28 cellular contexts compared by ENCODE assay signal in genomic region chr15:95842576-95842975, GRCh38.
A peak's percentile ranks its signal among the peaks of the same experiment; 100 is the strongest.
DNase-seq lines count a peak whose midpoint lies in the region; ATAC-seq and TF ChIP-seq lines count a peak whose summit lies in the region.
"Had no signal": no experiment of that assay in that cellular context is flagged by ENCODE, and none has a peak within 500 bp of the region (broad histone marks: within the 10 kb centered on the region; RNA-seq: fewer than 3 reads in every experiment).

No MANE protein-coding gene starts in this region.

- H3K18ac ChIP-seq in IMR-90 (ENCODE audit: low read depth, low read length): no peak overlapping the region

- H2BK5ac ChIP-seq in IMR-90 (ENCODE audit: low read depth, low read length, poor library complexity, severe bottlenecking): no peak overlapping the region

- no peak overlapping the region for H2BK120ac ChIP-seq in IMR-90 (ENCODE audit: low read depth, low read length)

- no peaks in the 10 kb centered on the region for H3K27me3 Mint-ChIP-seq in activated CD4-positive, alpha-beta memory T cell treated with anti-CD3 and anti-CD28 coated beads, Interleukin-2, amount 10 ng/mL, durations not matched to agents 7 days and 5 days
- H3K27me3 Mint-ChIP-seq: activated B cell treated with CpG ODN at 0.5 μM for 24 hours; stimulated activated naive CD8-positive, alpha-beta T cell treated with anti-CD3 and anti-CD28 coated beads, Interleukin-15, Interleukin-2, amounts not matched to agents 100 ng/mL and 50 ng/mL, for 24 hours had no signal

- no peaks in the 10 kb centered on the region for H3K9me3 Mint-ChIP-seq in activated CD4-positive, alpha-beta memory T cell treated with anti-CD3 and anti-CD28 coated beads, Interleukin-2, amount 10 ng/mL, durations not matched to agents 7 days and 5 days
- H3K9me3 Mint-ChIP-seq: activated T-cell treated with anti-CD3 and anti-CD28 coated beads, Interleukin-2, amount 50 U/mL, for 72 hours; H9; natural killer cell; stimulated activated naive CD8-positive, alpha-beta T cell treated with anti-CD3 and anti-CD28 coated beads, Interleukin-15, Interleukin-2, amounts not matched to agents 100 ng/mL and 50 ng/mL, for 24 hours had no signal

- H3K27me3 ChIP-seq in BLaER1 treated with 17β-estradiol and CSF1 and Interleukin-3, amounts not matched to agents 10 nM and 100 nM: peaks cover 67 to 88% (median 81%) of the 10 kb centered on the region in 11 experiments
- H3K27me3 ChIP-seq in IMR-90 (ENCODE audit: control insufficient read depth, insufficient read depth, low read length): no peaks in the 10 kb centered on the region
- no peaks in the 10 kb centered on the region for H3K27me3 ChIP-seq in ectodermal cell (ENCODE audit: control insufficient read depth, insufficient read depth, low read length, poor library complexity, severe bottlenecking)
- no peaks in the 10 kb centered on the region for H3K27me3 ChIP-seq in gastrocnemius medialis
- H3K27me3 ChIP-seq: adrenal gland, body of pancreas, esophagus muscularis mucosa, Peyer's patch had no signal

- H3K4me2 ChIP-seq in BLaER1 treated with 17β-estradiol and CSF1 and Interleukin-3, amounts not matched to agents 10 nM and 100 nM: peak overlapping the region in 9 of 11 experiments; percentile 27 to 65 (median 53); a peak in 17 of 22 replicates
- H3K4me2 ChIP-seq in IMR-90 (ENCODE audit: low read depth, low read length): no peak overlapping the region

- H3K56ac ChIP-seq in IMR-90 (ENCODE audit: extremely low read depth, insufficient read depth, low read length): no peak overlapping the region

- no peak overlapping the region for H3K4me3 ChIP-seq in BLaER1 treated with 17β-estradiol and CSF1 and Interleukin-3, amounts not matched to agents 10 nM and 100 nM
- H3K4me3 ChIP-seq in IMR-90 (ENCODE audit: insufficient read depth, low read depth, low read length) (no peak overlapping the region), ectodermal cell (ENCODE audit: insufficient read depth, low read depth, low read length) (no peak overlapping the region), gastrocnemius medialis (no peak overlapping the region)
- H3K4me3 ChIP-seq: adrenal gland, body of pancreas, esophagus muscularis mucosa, lung, mucosa of descending colon, Peyer's patch, thoracic aorta had no signal

- CTCF ChIA-PET in IMR-90 (lab: Yijun Ruan, JAX): no interaction called here
- CTCF ChIA-PET in activated CD4-positive, alpha-beta memory T cell treated with anti-CD3 and anti-CD28 coated beads, Interleukin-2, amount 10 ng/mL, durations not matched to agents 7 days and 5 days (lab: Charles Lee): no interaction called here

- H3K14ac ChIP-seq in IMR-90 (replicated peaks; ENCODE audit: low read depth, low read length): no peak overlapping the region

- H4K5ac ChIP-seq in IMR-90 (ENCODE audit: low read depth, low read length): no peak overlapping the region

- no TSS peak for BruUV-seq in IMR-90 (replicated peaks; lab: Mats Ljungman, UMichigan)

- H3K4me3 Mint-ChIP-seq in activated CD4-positive, alpha-beta memory T cell treated with anti-CD3 and anti-CD28 coated beads, Interleukin-2, amount 10 ng/mL, durations not matched to agents 7 days and 5 days: no peak overlapping the region
- H3K4me3 Mint-ChIP-seq: activated B cell treated with CpG ODN at 0.5 μM for 24 hours; activated T-cell treated with anti-CD3 and anti-CD28 coated beads, Interleukin-2, amount 50 U/mL, for 72 hours; H9; natural killer cell; stimulated activated naive CD8-positive, alpha-beta T cell treated with anti-CD3 and anti-CD28 coated beads, Interleukin-15, Interleukin-2, amounts not matched to agents 100 ng/mL and 50 ng/mL, for 24 hours had no signal

- no peak overlapping the region for H4K8ac ChIP-seq in IMR-90 (ENCODE audit: low read depth in 2 of 2, low read length in 2 of 2)

- no peak overlapping the region; the same call in 1 of the 2 replicates for H2AK5ac ChIP-seq in IMR-90 (ENCODE audit: low read depth, low read length)

- no peak overlapping the region for H2AK9ac ChIP-seq in IMR-90 (replicated peaks; ENCODE audit: low read depth, low read length, poor library complexity)

- H3K4ac ChIP-seq in IMR-90 (ENCODE audit: low read depth, low read length): no peak overlapping the region

- H3K36me3 Mint-ChIP-seq in activated CD4-positive, alpha-beta memory T cell treated with anti-CD3 and anti-CD28 coated beads, Interleukin-2, amount 10 ng/mL, durations not matched to agents 7 days and 5 days (ENCODE audit: low read depth): no peaks in the 10 kb centered on the region
- H3K36me3 Mint-ChIP-seq: natural killer cell had no signal

- TF ChIP-seq CTCF in IMR-90 (conservative IDR thresholded peaks at IDR 0.05; ENCODE audit: low read depth, low read length) (no peak), gastrocnemius medialis (IDR thresholded peaks at IDR 0.05 in 4 of 5, conservative IDR thresholded peaks at IDR 0.05 in 1 of 5) (no peak)

- no peak overlapping the region for H3K23ac ChIP-seq in IMR-90 (ENCODE audit: low read depth, low read length)

- no peaks in the 10 kb centered on the region for H3K36me3 ChIP-seq in BLaER1 treated with 17β-estradiol and CSF1 and Interleukin-3, amounts not matched to agents 10 nM and 100 nM
- H3K36me3 ChIP-seq in IMR-90 (ENCODE audit: control insufficient read depth, insufficient read depth, low read length) (no peaks in the 10 kb centered on the region), ectodermal cell (ENCODE audit: control insufficient read depth, insufficient read depth, low read length) (no peaks in the 10 kb centered on the region), gastrocnemius medialis (no peaks in the 10 kb centered on the region)
- H3K36me3 ChIP-seq: adrenal gland, esophagus muscularis mucosa, Peyer's patch, thoracic aorta had no signal

- peak overlapping the region; percentile 21; the same call in 1 of the 3 replicates for H2BK15ac ChIP-seq in IMR-90 (ENCODE audit: low read depth, low read length)

- intact Hi-C loops in IMR-90 (cut with micrococcal nuclease): loop anchor here (10.0 kb wide), 1 partner anchor 558 kb away; no protein-coding TSS in a partner anchor
- intact Hi-C loops in gastrocnemius medialis (cut with DNase I; ENCODE audit: low total_unique reads): no loop called here

- no peak overlapping the region for H4K91ac ChIP-seq in IMR-90 (ENCODE audit: insufficient read depth, low read depth, low read length)

- WGBS in IMR-90 (ENCODE audit: extremely low coverage in 2 of 2, insufficient read length in 1 of 2), 2 experiments: 100% methylated on average over 1 of the region's 6 CpGs; no CpG with 5 or more reads in 1 of the 2 experiments
- 94 to 95% methylated on average over 6 of the region's 6 CpGs for WGBS in ectodermal cell, 2 experiments

- no peaks in the 10 kb centered on the region for H3K79me1 ChIP-seq in IMR-90 (ENCODE audit: low read depth in 1 of 2, low read length in 2 of 2)

- H3K9me3 ChIP-seq in BLaER1 treated with 17β-estradiol and CSF1 and Interleukin-3, amounts not matched to agents 10 nM and 100 nM (replicated peaks in 1 of 11): no peaks in the 10 kb centered on the region
- H3K9me3 ChIP-seq in IMR-90 (ENCODE audit: control insufficient read depth, insufficient read depth, low read length) (no peaks in the 10 kb centered on the region), ectodermal cell (ENCODE audit: control insufficient read depth, low read length) (no peaks in the 10 kb centered on the region), gastrocnemius medialis (no peaks in the 10 kb centered on the region)
- H3K9me3 ChIP-seq: adrenal gland, body of pancreas, Caco-2, esophagus muscularis mucosa, mucosa of descending colon, Peyer's patch, thoracic aorta had no signal

- POLR2A ChIA-PET in IMR-90 (lab: Charles Lee; ENCODE audit: unreplicated experiment): no interaction called here
- POLR2A ChIA-PET in activated CD4-positive, alpha-beta memory T cell treated with anti-CD3 and anti-CD28 coated beads, Interleukin-2, amount 10 ng/mL, durations not matched to agents 7 days and 5 days (lab: Charles Lee): no interaction called here

- no peak for DNase-seq in IMR-90
- no peak for DNase-seq in gastrocnemius medialis
- no peak for DNase-seq in SIG-M5 (lab: John Stamatoyannopoulos, UW)
- DNase-seq in stimulated activated naive CD4-positive, alpha-beta T cell (lab: John Stamatoyannopoulos, UW): no peak
- DNase-seq in activated CD4-positive, alpha-beta memory T cell treated with anti-CD3 and anti-CD28 coated beads, Interleukin-2, amount 10 ng/mL, durations not matched to agents 7 days and 5 days: no peak
- DNase-seq: activated B cell treated with CpG ODN at 0.5 μM for 24 hours; activated CD4-positive, alpha-beta T cell treated with anti-CD3 and anti-CD28 coated beads, Interleukin-2, amount 50 U/mL, for 4 hours; activated T-cell treated with anti-CD3 and anti-CD28 coated beads, Interleukin-2, amount 50 U/mL, for 72 hours; Caco-2; DMS79; GDM1; H9; kidney glomerular epithelial cell; mucosa of descending colon; natural killer cell; NCI-H1048; Peyer's patch; stimulated activated CD4-positive, alpha-beta T cell treated with anti-CD3 and anti-CD28 coated beads, Interleukin-1b, Interleukin-23, amount 100 ng/mL, for 48 hours; T-helper 1 cell had no signal

- H4K20me1 ChIP-seq in BLaER1 treated with 17β-estradiol and CSF1 and Interleukin-3, amounts not matched to agents 10 nM and 100 nM: peaks cover 0 to 15% (median 0%) of the 10 kb centered on the region in 11 experiments; a peak in 3 of 22 replicates
- no peaks in the 10 kb centered on the region for H4K20me1 ChIP-seq in IMR-90 (ENCODE audit: insufficient read depth, low read length)

- peaks cover 6% of the 10 kb centered on the region for H3K9me1 ChIP-seq in IMR-90 (ENCODE audit: insufficient read depth, low read length)

- peaks cover 0 to 17% (median 15%) of the 10 kb centered on the region in 10 experiments; a peak in 16 of 20 replicates for H3K4me1 ChIP-seq in BLaER1 treated with 17β-estradiol and CSF1 and Interleukin-3, amounts not matched to agents 10 nM and 100 nM
- peaks cover 20% of the 10 kb centered on the region for H3K4me1 ChIP-seq in IMR-90 (ENCODE audit: control insufficient read depth, insufficient read depth, low read length)
- H3K4me1 ChIP-seq in ectodermal cell (ENCODE audit: control insufficient read depth, insufficient read depth, low read length): peaks cover 39% of the 10 kb centered on the region
- peaks cover 0 to 6% of the 10 kb centered on the region in 2 donors for H3K4me1 ChIP-seq in gastrocnemius medialis
- H3K4me1 ChIP-seq: adrenal gland, body of pancreas, Caco-2, Peyer's patch had no signal

- in situ Hi-C loops in IMR-90 (cut with MboI; ENCODE audit: low sequenced_read_pairs): no loop called here
- in situ Hi-C loops in gastrocnemius medialis (cut with MboI; ENCODE audit: low sequenced_read_pairs in 4 of 4): no loop called here

- ATAC-seq in IMR-90 (ENCODE audit: low read depth): no peak
- no peak for ATAC-seq in gastrocnemius medialis
- ATAC-seq: activated T-cell treated with anti-CD3 and anti-CD28 coated beads, Interleukin-2, amount 50 U/mL, for 72 hours; body of pancreas; mucosa of descending colon; natural killer cell had no signal

- dilution Hi-C loops in IMR-90 (cut with HindIII; ENCODE audit: low sequenced_read_pairs, unreplicated experiment): no loop called here

- no peak for TF ChIP-seq RAD21 in IMR-90 (IDR thresholded peaks at IDR 0.05; ENCODE audit: low read length)

- TF ChIP-seq POLR2A in IMR-90 (IDR thresholded peaks at IDR 0.05; ENCODE audit: low read depth, low read length): no peak
- no peak for TF ChIP-seq POLR2A in gastrocnemius medialis (IDR thresholded peaks at IDR 0.05)

- H3K27ac Mint-ChIP-seq in activated CD4-positive, alpha-beta memory T cell treated with anti-CD3 and anti-CD28 coated beads, Interleukin-2, amount 10 ng/mL, durations not matched to agents 7 days and 5 days: no peak overlapping the region
- H3K27ac Mint-ChIP-seq: activated B cell treated with CpG ODN at 0.5 μM for 24 hours; activated T-cell treated with anti-CD3 and anti-CD28 coated beads, Interleukin-2, amount 50 U/mL, for 72 hours; natural killer cell; stimulated activated naive CD8-positive, alpha-beta T cell treated with anti-CD3 and anti-CD28 coated beads, Interleukin-15, Interleukin-2, amounts not matched to agents 100 ng/mL and 50 ng/mL, for 24 hours had no signal

- no peak overlapping the region for H3K9ac ChIP-seq in BLaER1 treated with 17β-estradiol and CSF1 and Interleukin-3, amounts not matched to agents 10 nM and 100 nM
- H3K9ac ChIP-seq in IMR-90 (ENCODE audit: low read depth, low read length): no peak overlapping the region

- no peak overlapping the region for H3K27ac ChIP-seq in BLaER1 treated with 17β-estradiol and CSF1 and Interleukin-3, amounts not matched to agents 10 nM and 100 nM
- H3K27ac ChIP-seq in IMR-90 (ENCODE audit: insufficient read depth, low read length) (no peak overlapping the region), ectodermal cell (ENCODE audit: insufficient read depth, low read depth, low read length, poor library complexity, severe bottlenecking) (peak overlapping the region; percentile 54), gastrocnemius medialis (peak overlapping the region; percentile 40 to 57 (median 41))
- H3K27ac ChIP-seq: C4-2B, Peyer's patch, thoracic aorta had no signal

- H2AFZ ChIP-seq in IMR-90 (replicated peaks; ENCODE audit: low read length, poor library complexity): no peak overlapping the region

- H2BK20ac ChIP-seq in IMR-90 (ENCODE audit: low read depth, low read length): no peak overlapping the region

- H3K4me1 Mint-ChIP-seq in activated CD4-positive, alpha-beta memory T cell treated with anti-CD3 and anti-CD28 coated beads, Interleukin-2, amount 10 ng/mL, durations not matched to agents 7 days and 5 days: peaks cover 36% of the 10 kb centered on the region
- H3K4me1 Mint-ChIP-seq: activated B cell treated with CpG ODN at 0.5 μM for 24 hours had no signal

Comparison
In these comparisons a context has a peak if more than half of its experiments do, and no peak if none do; other contexts are left out.
1. H3K27ac ChIP-seq: peak in ectodermal cell (single experiment) and gastrocnemius medialis (4 of 4); none in BLaER1 treated with 17β-estradiol and CSF1 and Interleukin-3, amounts not matched to agents 10 nM and 100 nM (0 of 11) and IMR-90 (single experiment).